In genomic region chr19:15584541-15585115, GRCh38 we compare ENCODE assay signal across 8 cellular contexts. TPM values are rescaled to one million over a fixed set of nuclear protein-coding genes. Genes with fewer than 3 reads are reported as not detected.
DNase-seq lines count a peak whose midpoint lies in the region; ATAC-seq and TF ChIP-seq lines count a peak whose summit lies in the region.

No MANE protein-coding gene starts in this region.

- H3K9me3 ChIP-seq in HUES6 (ENCODE audit: control insufficient read depth, insufficient read depth, low read depth, low read length) (no peaks in the 10 kb centered on the region; the same call in 1 of the 2 replicates), SJSA1 (replicated peaks) (no peaks in the 10 kb centered on the region), gastroesophageal sphincter (no peaks in the 10 kb centered on the region), parathyroid adenoma (ENCODE audit: control insufficient read depth, low read length) (no peaks in the 10 kb centered on the region), tibial nerve (no peaks in the 10 kb centered on the region)

- H3K79me2 ChIP-seq in parathyroid adenoma = no peaks in the 10 kb centered on the region

- TF ChIP-seq POLR2A in gastroesophageal sphincter (IDR thresholded peaks at IDR 0.05) (no peak), tibial nerve (IDR thresholded peaks at IDR 0.05) (no peak)

- H3K9ac ChIP-seq in HUES6 (ENCODE audit: low read length) (no peak overlapping the region), parathyroid adenoma (no peak overlapping the region)

- ATAC-seq in gastroesophageal sphincter (peak; percentile 66), GM21717 (IDR thresholded peaks at IDR 0.05; ENCODE audit: unreplicated experiment) (no peak)

- H3K36me3 ChIP-seq in HUES6 (ENCODE audit: control insufficient read depth, insufficient read depth, low read length) = no peaks in the 10 kb centered on the region
- no peaks in the 10 kb centered on the region for H3K36me3 ChIP-seq in SJSA1
- no peaks in the 10 kb centered on the region for H3K36me3 ChIP-seq in gastroesophageal sphincter
- no peaks in the 10 kb centered on the region for H3K36me3 ChIP-seq in parathyroid adenoma (ENCODE audit: control insufficient read depth, insufficient read depth, low read length)
- H3K36me3 ChIP-seq in tibial nerve = no peaks in the 10 kb centered on the region

- H3K4me1 ChIP-seq in HUES6 (ENCODE audit: control insufficient read depth, insufficient read depth, low read length) = no peaks in the 10 kb centered on the region
- no peaks in the 10 kb centered on the region for H3K4me1 ChIP-seq in SJSA1 (replicated peaks)
- peaks cover 0 to 8% (median 0%) of the 10 kb centered on the region in 3 donors for H3K4me1 ChIP-seq in gastroesophageal sphincter
- H3K4me1 ChIP-seq in parathyroid adenoma = peaks cover 6% of the 10 kb centered on the region
- peaks cover 0 to 8% (median 0%) of the 10 kb centered on the region in 4 donors for H3K4me1 ChIP-seq in tibial nerve

- peaks cover 32% of the 10 kb centered on the region for H3K27me3 ChIP-seq in HUES6 (ENCODE audit: control insufficient read depth, insufficient read depth, low read length)
- peaks cover 32% of the 10 kb centered on the region for H3K27me3 ChIP-seq in SJSA1 (replicated peaks)
- H3K27me3 ChIP-seq in gastroesophageal sphincter = peaks cover 72% of the 10 kb centered on the region
- H3K27me3 ChIP-seq in parathyroid adenoma (ENCODE audit: control insufficient read depth, insufficient read depth, low read length) = no peaks in the 10 kb centered on the region
- H3K27me3 ChIP-seq in tibial nerve = peaks cover 0 to 14% of the 10 kb centered on the region in 2 donors

- TF ChIP-seq CTCF in gastroesophageal sphincter (IDR thresholded peaks at IDR 0.05) = peak in 3 of 4 experiments; percentile 67 to 89 (median 78)
- TF ChIP-seq CTCF in parathyroid adenoma (IDR thresholded peaks at IDR 0.05) = peak; percentile 92
- TF ChIP-seq CTCF in tibial nerve (IDR thresholded peaks at IDR 0.05) = peak; percentile 74 to 86 (median 80)

- TF ChIP-seq EP300 in gastroesophageal sphincter (IDR thresholded peaks at IDR 0.05) (no peak), tibial nerve (IDR thresholded peaks at IDR 0.05) (no peak)

- 53% methylated on average over 3 of the region's 35 CpGs; no CpG with 5 or more reads in 1 of the 2 donors for WGBS in gastroesophageal sphincter (ENCODE audit: low coverage in 1 of 2), 2 donors
- 10 to 17% methylated on average over 15 to 28 of the region's 35 CpGs for WGBS in tibial nerve, 2 donors

- DNase-seq in CMK (ENCODE audit: low read depth) = peak; percentile 41
- DNase-seq in SJSA1 (ENCODE audit: low read depth in 1 of 2, low spot score in 2 of 2) = peak; percentile 47 to 76
- peak; percentile 21 for DNase-seq in activated gamma-delta T cell (lab: John Stamatoyannopoulos, UW)
- peak; percentile 71 to 82 for DNase-seq in tibial nerve (ENCODE audit: low spot score in 2 of 2)

- no peak overlapping the region for H3K4me2 ChIP-seq in parathyroid adenoma (ENCODE audit: low read length)

- H3K4me3 ChIP-seq in HUES6 (ENCODE audit: low read depth, low read length) (peak overlapping the region; percentile 60), SJSA1 (no peak overlapping the region), gastroesophageal sphincter (peak overlapping the region in 1 of 2 donors; percentile 10), parathyroid adenoma (ENCODE audit: low read depth, low read length) (no peak overlapping the region), tibial nerve (no peak overlapping the region)

- peak overlapping the region; percentile 72 for H2AFZ ChIP-seq in parathyroid adenoma

- H3K27ac ChIP-seq in HUES6 (ENCODE audit: low read depth, low read length) (no peak overlapping the region), SJSA1 (no peak overlapping the region), gastroesophageal sphincter (no peak overlapping the region), parathyroid adenoma (no peak overlapping the region), tibial nerve (no peak overlapping the region)

RNA-seq across cellular contexts. Expression of gene CYP4F8, which starts 30.4 kb away (rescaled TPM):
- total RNA-seq in SJSA1 (2014; rRNA removed; shearing (Covaris generic)) = not detected in 2 replicates
- not detected for total RNA-seq in gastroesophageal sphincter
- not detected for total RNA-seq in tibial nerve

RNA-seq across cellular contexts. Expression of gene CYP4F3, which starts 56.1 kb away (rescaled TPM):
- not detected in 2 replicates for total RNA-seq in SJSA1 (2014; rRNA removed; shearing (Covaris generic))
- total RNA-seq in gastroesophageal sphincter (1 to 10 TPM in 1 of 4 donors, under 1 TPM in 2, not detected in 1; 0.08 to 5.3 (median 0.81) TPM), tibial nerve (10 to 100 TPM in 2 of 4 donors, 1 to 10 TPM in 1, not detected in 1; 3.3 to 19.7 (median 13.0) TPM)

Comparison
In these comparisons a context has a peak if more than half of its experiments do, and no peak if none do; other contexts are left out.
1. DNase-seq: peak in every context shown above with its lines; median percentile 76 in tibial nerve; 62 in SJSA1; 41 in CMK; 21 in activated gamma-delta T cell.